Comparison of ENCODE assay signal across 8 cellular contexts in genomic region chr17:80008383-80008840, GRCh38. TPM values are rescaled to one million over a fixed set of nuclear protein-coding genes. Genes with fewer than 3 reads are reported as not detected.
DNase-seq lines count a peak whose midpoint lies in the region; ATAC-seq and TF ChIP-seq lines count a peak whose summit lies in the region.

No MANE protein-coding gene starts in this region.

- H3K36me3 Mint-ChIP-seq in progenitor cell of endocrine pancreas (ENCODE audit: insufficient read depth), result no peaks in the 10 kb centered on the region

- no peak overlapping the region for H3K27ac ChIP-seq in aorta (ENCODE audit: low read depth in 1 of 2, low read length in 2 of 2)

- peaks cover 4% of the 10 kb centered on the region for H3K4me1 Mint-ChIP-seq in progenitor cell of endocrine pancreas (ENCODE audit: low read depth)

- no peak overlapping the region for H3K4me3 ChIP-seq in NB4 (ENCODE audit: low read depth, low read length)
- no peak overlapping the region for H3K4me3 ChIP-seq in aorta (ENCODE audit: low read length in 2 of 2)

- WGBS in aorta, 2 donors, result 12 to 15% methylated on average over 17 of the region's 17 CpGs

- TF ChIP-seq CTCF in NB4 (IDR thresholded peaks at IDR 0.05; ENCODE audit: low read depth, low read length), result peak; percentile 81
- TF ChIP-seq CTCF in progenitor cell of endocrine pancreas (IDR thresholded peaks at IDR 0.05; ENCODE audit: unreplicated experiment), result peak; percentile 85

- peak; percentile 80 for DNase-seq in ELR (ENCODE audit: low read depth)
- DNase-seq in NB4 (ENCODE audit: low read depth), result peak; percentile 63
- peak; percentile 50 for DNase-seq in SKM-1 (lab: John Stamatoyannopoulos, UW; ENCODE audit: unreplicated experiment)
- peak; percentile 44 to 70 (median 58) for DNase-seq in activated naive CD4-positive, alpha-beta T cell (lab: John Stamatoyannopoulos, UW)
- peak; percentile 35 to 86 (median 67) for DNase-seq in head of caudate nucleus
- DNase-seq in progenitor cell of endocrine pancreas (ENCODE audit: low spot score, unreplicated experiment), result peak; percentile 72
- peak; percentile 83 to 95 for DNase-seq in aorta

- H3K9me3 Mint-ChIP-seq in progenitor cell of endocrine pancreas (ENCODE audit: low read depth), result no peaks in the 10 kb centered on the region

- H3K27me3 Mint-ChIP-seq in progenitor cell of endocrine pancreas, result no peaks in the 10 kb centered on the region

- no peak overlapping the region for H3K4me3 Mint-ChIP-seq in progenitor cell of endocrine pancreas (ENCODE audit: low read depth)

- TF ChIP-seq POLR2A in NB4 (IDR thresholded peaks at IDR 0.05; ENCODE audit: extremely low read depth, insufficient read length), result no peak

- intact Hi-C loops in head of caudate nucleus (cut with DNase I) (no loop called here), aorta (cut with DNase I) (loop anchor here (5.0 to 10.0 kb wide), 2 partner anchors 74 to 76 kb away; no protein-coding TSS in a partner anchor)

- no peak overlapping the region for H3K27ac Mint-ChIP-seq in progenitor cell of endocrine pancreas

- no peaks in the 10 kb centered on the region for H3K9me3 ChIP-seq in aorta (ENCODE audit: control insufficient read depth, low read length)

- H3K4me1 ChIP-seq in aorta (ENCODE audit: control insufficient read depth in 1 of 2, insufficient read depth in 2 of 2, low read length in 2 of 2), result no peaks in the 10 kb centered on the region

- no peaks in the 10 kb centered on the region for H3K36me3 ChIP-seq in aorta (ENCODE audit: control insufficient read depth in 1 of 2, insufficient read depth in 2 of 2, low read length in 1 of 2)

- ATAC-seq in aorta (ENCODE audit: low FRiP score) (peak; percentile 89), HG02763 (IDR thresholded peaks at IDR 0.05; ENCODE audit: unreplicated experiment) (no peak)

- H3K27me3 ChIP-seq in aorta (ENCODE audit: control insufficient read depth in 1 of 2, insufficient read depth in 2 of 2, low read length in 1 of 2), result no peaks in the 10 kb centered on the region

RNA-seq across cellular contexts. Expression of gene TBC1D16, which starts 27.3 kb away (rescaled TPM):
- 85.1 and 87.9 TPM in 2 replicates for total RNA-seq in progenitor cell of endocrine pancreas
- 10 to 100 TPM; 42.5 to 43.6 TPM for total RNA-seq in aorta
- polyA plus RNA-seq in aorta, result 10 to 100 TPM in 1 of 2 donors, 1 to 10 TPM in 1; 6.4 to 12.8 TPM

RNA-seq across cellular contexts. Expression of gene CCDC40, which starts 28.0 kb away (rescaled TPM):
- 26.9 and 28.0 TPM in 2 replicates for total RNA-seq in progenitor cell of endocrine pancreas
- 10 to 100 TPM in 1 of 2 donors, 1 to 10 TPM in 1; 3.3 to 11.3 TPM for total RNA-seq in aorta
- 1 to 10 TPM; 2.6 to 6.8 TPM for polyA plus RNA-seq in aorta
